In the genomic region with DNA sequence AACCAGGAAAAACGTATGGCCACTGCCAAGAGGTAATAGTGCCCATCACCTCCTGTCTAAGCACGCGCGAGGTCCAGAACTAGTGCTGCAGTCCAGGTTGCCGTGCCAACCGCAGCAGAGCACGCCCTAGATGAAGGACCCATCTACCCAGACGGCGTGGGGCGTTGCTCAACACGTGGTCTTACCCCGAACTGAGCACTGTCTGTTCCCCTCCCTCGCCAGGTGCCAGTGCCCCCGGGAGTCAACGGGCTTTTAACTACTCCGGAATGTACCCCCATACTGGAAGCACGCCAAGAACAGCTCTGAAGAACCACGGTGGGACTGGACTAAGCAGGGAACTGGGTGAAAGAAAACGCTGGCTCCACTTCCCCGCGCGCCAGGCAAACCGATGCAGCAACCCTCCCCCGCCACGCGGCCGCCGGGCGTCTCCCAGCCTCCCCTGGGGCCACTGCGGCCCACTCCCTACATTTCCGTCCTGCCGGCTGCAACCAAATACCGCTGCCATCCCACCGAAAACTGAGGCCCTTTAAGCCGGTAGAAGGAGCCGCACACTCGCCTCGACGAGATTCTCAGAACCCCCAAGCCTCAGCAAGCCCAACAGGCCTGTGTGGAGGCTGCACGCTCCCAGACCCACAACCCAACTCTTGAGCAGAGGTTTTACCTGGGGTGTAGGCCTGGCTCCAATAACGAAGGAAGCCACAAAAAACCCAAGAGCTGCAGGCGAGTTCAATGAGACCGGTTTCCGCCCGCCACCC, we compare ENCODE assay signal across 1 cellular context.
TF ChIP-seq lines count a peak whose summit lies in the region.

HSPA8 (minus strand) TSS at position 734 of the 755 bp plus-strand sequence. CDS start 812 bp downstream, outside the sequence.

TF ChIP-seq in K562, 482 proteins besides CTCF, POLR2A, EP300 and RAD21 (continued from another document and continues in another):
- TF ChIP-seq, protein P1, sequence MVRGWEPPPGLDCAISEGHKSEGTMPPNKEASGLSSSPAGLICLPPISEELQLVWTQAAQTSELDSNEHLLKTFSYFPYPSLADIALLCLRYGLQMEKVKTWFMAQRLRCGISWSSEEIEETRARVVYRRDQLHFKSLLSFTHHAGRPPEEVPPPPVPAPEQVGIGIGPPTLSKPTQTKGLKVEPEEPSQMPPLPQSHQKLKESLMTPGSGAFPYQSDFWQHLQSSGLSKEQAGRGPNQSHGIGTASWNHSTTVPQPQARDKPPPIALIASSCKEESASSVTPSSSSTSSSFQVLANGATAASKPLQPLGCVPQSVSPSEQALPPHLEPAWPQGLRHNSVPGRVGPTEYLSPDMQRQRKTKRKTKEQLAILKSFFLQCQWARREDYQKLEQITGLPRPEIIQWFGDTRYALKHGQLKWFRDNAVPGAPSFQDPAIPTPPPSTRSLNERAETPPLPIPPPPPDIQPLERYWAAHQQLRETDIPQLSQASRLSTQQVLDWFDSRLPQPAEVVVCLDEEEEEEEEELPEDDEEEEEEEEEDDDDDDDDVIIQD (CRISPR knock-in tag; IDR thresholded peaks at IDR 0.05) = no peak
- TF ChIP-seq ZNF444 (CRISPR knock-in tag; IDR thresholded peaks at IDR 0.05) (peak; percentile 4; the same call in 1 of the 2 replicates), SUPT5H (IDR thresholded peaks at IDR 0.05) (peak; percentile 97), ATF4 (CRISPR knock-in tag; IDR thresholded peaks at IDR 0.05) (0 out of 2 replicates have a peak, but pooled peaks have one; percentile 30), ZMIZ1 (IDR thresholded peaks at IDR 0.05; ENCODE audit: low read depth in 2 of 2, low read length in 2 of 2) (no peak), PRDM10 (IDR thresholded peaks at IDR 0.05; ENCODE audit: partially characterized antibody) (peak; percentile 92), WHSC1 (IDR thresholded peaks at IDR 0.05; ENCODE audit: low read length) (no peak), ZNF766 (CRISPR knock-in tag; conservative IDR thresholded peaks at IDR 0.05) (0 out of 2 replicates have a peak, but pooled peaks have one; percentile 16), TCF3 (CRISPR knock-in tag; IDR thresholded peaks at IDR 0.05) (no peak), AFF4 (CRISPR knock-in tag; IDR thresholded peaks at IDR 0.05) (no peak; the same call in 1 of the 2 replicates), ZNF778 (CRISPR knock-in tag; IDR thresholded peaks at IDR 0.05) (no peak), SOX6 (IDR thresholded peaks at IDR 0.05) (no peak), ETS2 (tag; IDR thresholded peaks at IDR 0.05; ENCODE audit: borderline replicate concordance, poor library complexity, severe bottlenecking) (no peak), SRSF7 (optimal IDR thresholded peaks at IDR 0.05; ENCODE audit: low read depth, low read length) (no peak), ZNF41 (CRISPR knock-in tag; conservative IDR thresholded peaks at IDR 0.05) (no peak), SNRNP70 (optimal IDR thresholded peaks at IDR 0.05; ENCODE audit: low read depth, low read length) (no peak), MCM2 (IDR thresholded peaks at IDR 0.05; ENCODE audit: low read depth) (no peak), PCBP1 (IDR thresholded peaks at IDR 0.05; ENCODE audit: low read depth, low read length, poor library complexity, severe bottlenecking) (no peak), HIVEP1 (CRISPR knock-in tag; IDR thresholded peaks at IDR 0.05) (no peak), CREBBP (IDR thresholded peaks at IDR 0.05; ENCODE audit: low read depth, low read length) (no peak), IRF2 (CRISPR knock-in tag; IDR thresholded peaks at IDR 0.05) (no peak), PHF8 (IDR thresholded peaks at IDR 0.05; ENCODE audit: borderline replicate concordance, low read length) (peak; percentile 83), TCF7L2 (IDR thresholded peaks at IDR 0.05; ENCODE audit: low read depth, low read length) (no peak), FOXP1 (CRISPR knock-in tag; IDR thresholded peaks at IDR 0.05) (no peak), HBP1 (CRISPR knock-in tag; IDR thresholded peaks at IDR 0.05) (no peak), CEBPB (tag; IDR thresholded peaks at IDR 0.05) (peak; percentile 51), KHSRP (IDR thresholded peaks at IDR 0.05) (no peak), NFXL1 (CRISPR knock-in tag; IDR thresholded peaks at IDR 0.05) (no peak), HDGF (IDR thresholded peaks at IDR 0.05) (no peak), SMAD2 (IDR thresholded peaks at IDR 0.05; ENCODE audit: low read depth, low read length) (no peak), ZBTB1 (CRISPR knock-in tag; IDR thresholded peaks at IDR 0.05; ENCODE audit: borderline replicate concordance, low read depth) (no peak), FOXK2 (conservative IDR thresholded peaks at IDR 0.05 in 1 of 2, IDR thresholded peaks at IDR 0.05 in 1 of 2; ENCODE audit: low read depth in 2 of 2) (no peak), POLR2H (tag; IDR thresholded peaks at IDR 0.05; ENCODE audit: low read depth) (peak; percentile 97), ARID3A (IDR thresholded peaks at IDR 0.05; ENCODE audit: borderline replicate concordance, low read depth, low read length) (no peak), RBM25 (IDR thresholded peaks at IDR 0.05; ENCODE audit: low read depth, low read length, severe bottlenecking) (no peak), ZBTB26 (CRISPR knock-in tag; IDR thresholded peaks at IDR 0.05) (peak; percentile 63; the same call in 1 of the 2 replicates), NUFIP1 (IDR thresholded peaks at IDR 0.05; ENCODE audit: partially characterized antibody) (no peak)
- TF ChIP-seq, protein P2, sequence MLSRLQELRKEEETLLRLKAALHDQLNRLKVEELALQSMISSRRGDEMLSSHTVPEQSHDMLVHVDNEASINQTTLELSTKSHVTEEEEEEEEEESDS (CRISPR knock-in tag; IDR thresholded peaks at IDR 0.05) = no peak
- TF ChIP-seq, protein P3, sequence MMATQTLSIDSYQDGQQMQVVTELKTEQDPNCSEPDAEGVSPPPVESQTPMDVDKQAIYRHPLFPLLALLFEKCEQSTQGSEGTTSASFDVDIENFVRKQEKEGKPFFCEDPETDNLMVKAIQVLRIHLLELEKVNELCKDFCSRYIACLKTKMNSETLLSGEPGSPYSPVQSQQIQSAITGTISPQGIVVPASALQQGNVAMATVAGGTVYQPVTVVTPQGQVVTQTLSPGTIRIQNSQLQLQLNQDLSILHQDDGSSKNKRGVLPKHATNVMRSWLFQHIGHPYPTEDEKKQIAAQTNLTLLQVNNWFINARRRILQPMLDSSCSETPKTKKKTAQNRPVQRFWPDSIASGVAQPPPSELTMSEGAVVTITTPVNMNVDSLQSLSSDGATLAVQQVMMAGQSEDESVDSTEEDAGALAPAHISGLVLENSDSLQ (IDR thresholded peaks at IDR 0.05) = no peak
